ENCODE assay signal across 8 cellular contexts in genomic region chr16:85611455-85612190, GRCh38. TPM values are rescaled to one million over a fixed set of nuclear protein-coding genes. Genes with fewer than 3 reads are reported as not detected.
DNase-seq lines count a peak whose midpoint lies in the region; TF ChIP-seq lines count a peak whose summit lies in the region.

No MANE protein-coding gene starts in this region.

- H3K4me1 ChIP-seq in esophagus muscularis mucosa = peaks cover 65 to 86% (median 84%) of the 10 kb centered on the region in 4 donors
- peaks cover 63% of the 10 kb centered on the region for H3K4me1 ChIP-seq in mononuclear cell (ENCODE audit: insufficient read depth, low read length)
- peaks cover 61 to 100% (median 91%) of the 10 kb centered on the region in 4 donors for H3K4me1 ChIP-seq in stomach

- intact Hi-C loops in esophagus muscularis mucosa (cut with DNase I) (loop anchor here (2.0 to 10.0 kb wide), 2 partner anchors 57 to 297 kb away; no protein-coding TSS in a partner anchor), stomach (cut with DNase I; ENCODE audit: low total_unique reads) (no loop called here)

- POLR2A ChIA-PET in HEK293T (lab: Yijun Ruan, JAX) = interaction anchor here (0.7 to 2.1 kb wide), 3 partner anchors 54 to 150 kb away, joined by 3 to 9 read pairs (median 3); no protein-coding TSS in a partner anchor

- H3K4me3 ChIP-seq in esophagus muscularis mucosa (peak overlapping the region; percentile 71 to 94 (median 74)), mononuclear cell (ENCODE audit: low read length) (peak overlapping the region; percentile 28), stomach (peak overlapping the region; percentile 58 to 78 (median 64))

- DNase-seq in Ammon's horn (ENCODE audit: low spot score) (peak; percentile 84), HEK293T (ENCODE audit: extremely low spot score) (peak; percentile 66), NCI-H774 (lab: John Stamatoyannopoulos, UW) (peak; percentile 60), esophagus muscularis mucosa (ENCODE audit: extremely low spot score) (no peak), stomach (peak; percentile 91), NK-92 (lab: John Stamatoyannopoulos, UW; ENCODE audit: unreplicated experiment) (no peak)
- DNase-seq in activated T-cell treated with anti-CD3 and anti-CD28 coated beads, Interleukin-2, amount 50 U/mL, for 1 hour = peak; percentile 59

- 0% methylated on average over 24 of the region's 83 CpGs for WGBS in esophagus muscularis mucosa
- WGBS in stomach, 5 donors = 0 to 3% (median 1%) methylated on average over 32 to 81 of the region's 83 CpGs

- TF ChIP-seq CTCF in esophagus muscularis mucosa (IDR thresholded peaks at IDR 0.05) (peak in 1 of 3 experiments; percentile 18), stomach (IDR thresholded peaks at IDR 0.05) (no peak)

- CTCF ChIA-PET in HEK293T (lab: Yijun Ruan, JAX) = interaction anchor here (0.8 to 1.3 kb wide), 2 partner anchors 48 to 120 kb away, joined by 3 to 5 read pairs; no protein-coding TSS in a partner anchor

- H3K9me3 ChIP-seq in esophagus muscularis mucosa = no peaks in the 10 kb centered on the region
- no peaks in the 10 kb centered on the region for H3K9me3 ChIP-seq in mononuclear cell (ENCODE audit: low read depth, low read length)
- H3K9me3 ChIP-seq in stomach = no peaks in the 10 kb centered on the region

- H3K27me3 ChIP-seq in esophagus muscularis mucosa = no peaks in the 10 kb centered on the region
- H3K27me3 ChIP-seq in mononuclear cell (ENCODE audit: insufficient read depth, low read length) = no peaks in the 10 kb centered on the region
- H3K27me3 ChIP-seq in stomach = no peaks in the 10 kb centered on the region

- TF ChIP-seq EP300 in esophagus muscularis mucosa (IDR thresholded peaks at IDR 0.05) (no peak), stomach (IDR thresholded peaks at IDR 0.05) (no peak)

- peak overlapping the region; percentile 87 to 92 (median 90) for H3K27ac ChIP-seq in esophagus muscularis mucosa (replicated peaks in 1 of 4)
- peak overlapping the region; percentile 93 to 98 (median 97) for H3K27ac ChIP-seq in stomach

- H3K36me3 ChIP-seq in esophagus muscularis mucosa = no peaks in the 10 kb centered on the region
- H3K36me3 ChIP-seq in stomach = no peaks in the 10 kb centered on the region

- TF ChIP-seq POLR2A in esophagus muscularis mucosa (IDR thresholded peaks at IDR 0.05; ENCODE audit: low read depth) (peak; percentile 64), stomach (IDR thresholded peaks at IDR 0.05) (peak in 1 of 4 donors; percentile 50)

TF ChIP-seq in HEK293T, 16 proteins besides CTCF, POLR2A, EP300 and RAD21:
- TF ChIP-seq TARDBP (IDR thresholded peaks at IDR 0.05) = no peak
- TF ChIP-seq NFRKB (IDR thresholded peaks at IDR 0.05) = no peak
- no peak for TF ChIP-seq LEF1 (IDR thresholded peaks at IDR 0.05; ENCODE audit: borderline replicate concordance)
- no peak for TF ChIP-seq HDGF (IDR thresholded peaks at IDR 0.05; ENCODE audit: borderline replicate concordance)
- no peak for TF ChIP-seq ZNF384 (IDR thresholded peaks at IDR 0.05)
- TF ChIP-seq FOXK2 (IDR thresholded peaks at IDR 0.05) = no peak
- no peak for TF ChIP-seq BHLHE40 (IDR thresholded peaks at IDR 0.05; ENCODE audit: borderline replicate concordance)
- TF ChIP-seq SP1 (IDR thresholded peaks at IDR 0.05) = no peak
- no peak for TF ChIP-seq SUZ12 (IDR thresholded peaks at IDR 0.05)
- TF ChIP-seq L3MBTL2 (conservative IDR thresholded peaks at IDR 0.05) = no peak; the same call in 1 of the 2 replicates
TF ChIP-seq in HEK293T: peak in this region for 0.

RNA-seq across cellular contexts. Expression of gene GSE1, which starts 1.5 kb away (rescaled TPM):
- total RNA-seq in esophagus muscularis mucosa (10 to 100 TPM; 45.4 to 79.4 (median 49.5) TPM), mononuclear cell (34.3 TPM), stomach (100 to 1,000 TPM in 4 of 5 donors, 10 to 100 TPM in 1; 58.2 to 294 (median 141) TPM)
- 10 to 100 TPM; 11.8 to 21.1 (median 12.9) TPM for polyA plus RNA-seq in stomach

Comparison
In these comparisons a context has a peak if more than half of its experiments do, and no peak if none do; other contexts are left out.
1. DNase-seq: peak in Ammon's horn (single experiment), HEK293T (single experiment), NCI-H774 (single experiment), activated T-cell treated with anti-CD3 and anti-CD28 coated beads, Interleukin-2, amount 50 U/mL, for 1 hour (single experiment) and stomach (single experiment); none in esophagus muscularis mucosa (single experiment) and NK-92 (single experiment).
2. Peak in every context shown above with its lines, with median percentiles within 50 percentile points of each other: H3K4me3 ChIP-seq.